2 cellular contexts compared by ENCODE assay signal in the genomic region with DNA sequence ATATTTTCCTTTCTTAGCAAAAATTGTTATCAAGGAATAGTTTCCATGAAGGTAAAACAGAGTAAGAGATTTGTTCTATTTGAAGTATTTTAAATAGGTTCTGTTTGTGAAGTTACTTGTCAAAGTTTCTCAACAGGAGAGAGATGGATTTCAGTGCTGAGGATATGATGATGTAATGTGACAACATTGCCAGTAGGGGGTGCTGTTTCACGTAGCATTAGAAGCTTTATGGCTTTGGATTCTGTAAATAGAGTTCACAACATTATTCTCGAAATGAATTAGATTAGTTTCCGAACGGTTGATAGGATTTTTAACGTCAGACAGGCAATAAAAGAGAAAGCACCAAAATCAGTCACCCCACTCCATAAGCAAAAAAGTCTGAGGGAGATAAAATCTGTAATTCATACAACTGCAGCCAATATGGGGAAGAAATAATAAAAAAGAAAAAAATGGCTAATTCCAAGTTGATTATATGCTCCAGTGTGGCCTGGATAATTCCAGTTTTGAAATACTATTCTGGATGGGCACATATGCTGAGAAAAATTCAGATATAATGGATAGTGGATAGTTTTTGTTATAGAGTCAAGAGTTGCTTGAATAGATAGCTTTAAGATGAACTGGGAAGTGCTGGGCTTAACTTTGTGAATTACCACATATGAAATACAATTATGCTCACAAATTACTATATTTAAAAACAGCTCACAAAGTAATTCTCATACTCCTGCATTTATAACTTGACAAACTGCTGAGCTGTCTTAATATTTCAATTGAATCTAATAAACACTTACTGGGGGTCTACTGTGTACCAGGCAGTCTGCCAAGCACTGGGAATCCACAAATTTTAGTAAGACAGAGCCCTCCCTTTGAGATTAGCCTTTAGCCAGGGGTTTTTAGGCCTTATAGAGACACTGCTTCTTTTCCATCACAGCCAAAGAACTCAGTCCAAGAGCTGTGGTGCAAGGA.
TF ChIP-seq lines count a peak whose summit lies in the region.

No MANE protein-coding gene starts in this region.

TF ChIP-seq in A549, 52 proteins besides CTCF, POLR2A, EP300 and RAD21 (continued from another document):
- TF ChIP-seq SMC3 (IDR thresholded peaks at IDR 0.05) (peak; percentile 70), CEBPB (IDR thresholded peaks at IDR 0.05) (peak in 1 of 2 experiments; percentile 49; a peak in 2 of 4 replicates), NFE2L2 (conservative IDR thresholded peaks at IDR 0.05; ENCODE audit: low read length) (no peak)

TF ChIP-seq in H1, 55 proteins besides CTCF, POLR2A, EP300 and RAD21 (continued from another document):
- TF ChIP-seq GABPA (IDR thresholded peaks at IDR 0.05; ENCODE audit: borderline replicate concordance, insufficient read depth, low read length), result no peak
- no peak for TF ChIP-seq RNF2 (IDR thresholded peaks at IDR 0.05; ENCODE audit: borderline replicate concordance, low read depth, low read length, missing control alignments, poor library complexity, severe bottlenecking)
- TF ChIP-seq MAFK (IDR thresholded peaks at IDR 0.05; ENCODE audit: low read depth, low read length), result no peak
- no peak for TF ChIP-seq NRF1 (IDR thresholded peaks at IDR 0.05; ENCODE audit: low read depth, low read length)
- 0 out of 2 replicates have a peak, but pooled peaks have one; percentile 19 for TF ChIP-seq JUND (IDR thresholded peaks at IDR 0.05; ENCODE audit: low read length)
- TF ChIP-seq NANOG (IDR thresholded peaks at IDR 0.05; ENCODE audit: insufficient read depth, low read depth, low read length, poor library complexity, severe bottlenecking), result no peak
- TF ChIP-seq CEBPB (IDR thresholded peaks at IDR 0.05; ENCODE audit: low read depth, low read length), result peak; percentile 72
- no peak for TF ChIP-seq BCL11A (IDR thresholded peaks at IDR 0.05; ENCODE audit: low read depth in 2 of 2, low read length in 2 of 2)
- no peak for TF ChIP-seq SIN3A (conservative IDR thresholded peaks at IDR 0.05 in 1 of 2, IDR thresholded peaks at IDR 0.05 in 1 of 2; ENCODE audit: low read depth in 1 of 2, low read length in 2 of 2)
- no peak for TF ChIP-seq RBBP5 (IDR thresholded peaks at IDR 0.05; ENCODE audit: borderline replicate concordance, low read depth, low read length)
- TF ChIP-seq SIRT6 (IDR thresholded peaks at IDR 0.05; ENCODE audit: low read length), result no peak
- TF ChIP-seq PHF8 (conservative IDR thresholded peaks at IDR 0.05; ENCODE audit: low read depth, low read length), result no peak
